In the genomic region with DNA sequence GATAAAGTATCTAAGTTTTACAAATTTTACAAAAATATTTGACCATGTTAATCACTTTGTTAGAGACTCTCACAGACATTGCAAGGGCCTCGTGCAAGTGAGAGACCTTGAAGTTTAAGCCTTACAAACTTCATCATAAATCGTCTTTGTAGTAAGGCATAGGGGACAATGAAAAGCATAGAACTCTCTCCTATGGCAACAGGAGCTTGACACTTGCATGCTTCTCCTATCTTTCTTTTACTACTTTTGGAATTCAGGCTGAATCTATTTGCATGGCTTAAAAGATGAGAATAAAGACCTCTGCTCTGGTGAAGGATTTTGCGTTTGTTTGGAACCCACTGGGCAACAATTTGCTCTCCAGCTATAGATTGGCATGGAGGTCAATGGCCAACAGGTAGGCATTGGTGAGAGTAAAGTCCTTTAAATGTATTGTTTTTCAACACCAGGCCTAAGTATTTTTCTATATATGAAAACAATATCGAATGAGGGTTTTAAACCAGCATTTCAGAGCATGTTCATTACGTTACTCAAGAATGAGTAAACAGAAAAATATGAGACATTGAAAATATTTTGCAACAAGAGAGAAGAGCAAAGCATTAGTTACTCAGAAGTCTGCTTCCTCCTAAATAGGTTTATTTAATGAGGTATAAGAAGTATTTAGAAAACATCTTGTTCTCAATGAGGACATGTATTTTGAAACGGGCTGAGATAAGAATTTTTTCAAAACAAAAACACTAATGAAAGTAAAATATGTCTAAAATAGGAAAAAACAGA, we compare ENCODE assay signal across 15 cellular contexts.
DNase-seq lines count a peak whose midpoint lies in the region; ATAC-seq and TF ChIP-seq lines count a peak whose summit lies in the region.
"Had no signal": no experiment of that assay in that cellular context is flagged by ENCODE, and none has a peak within 500 bp of the region (broad histone marks: within the 10 kb centered on the region; RNA-seq: fewer than 3 reads in every experiment).

No MANE protein-coding gene starts in this region.

- H3K27ac Mint-ChIP-seq in MCF 10A (ENCODE audit: low read depth, unreplicated experiment) (peak overlapping the region; percentile 98), endothelial cell (ENCODE audit: unreplicated experiment) (no peak overlapping the region)
- H3K27ac Mint-ChIP-seq in stimulated activated naive B cell treated with anti-CD40 and anti-IgM and Interleukin-4, amounts not matched to agents 10 μg/mL and 1 μg/mL and 100 μg/mL, for 72 hours, result no peak overlapping the region

- H3K4me3 Mint-ChIP-seq in MCF 10A (ENCODE audit: unreplicated experiment) (peak overlapping the region; percentile 5), endothelial cell (ENCODE audit: unreplicated experiment) (no peak overlapping the region)
- no peak overlapping the region for H3K4me3 Mint-ChIP-seq in stimulated activated naive B cell treated with anti-CD40 and anti-IgM and Interleukin-4, amounts not matched to agents 10 μg/mL and 1 μg/mL and 100 μg/mL, for 72 hours

- in situ Hi-C loops in mammary epithelial cell (cut with MboI; ENCODE audit: low sequenced_read_pairs in 2 of 2), result no loop called here

- H3K4me3 ChIP-seq in breast epithelium (no peak overlapping the region), mammary epithelial cell (replicated peaks in 1 of 3; ENCODE audit: insufficient read depth in 1 of 3, low read depth in 2 of 3, low read length in 3 of 3) (no peak overlapping the region), hepatocyte (no peak overlapping the region)
- H3K4me3 ChIP-seq: psoas muscle, SK-N-MC had no signal

- POLR2A ChIA-PET in MCF 10A (lab: Yijun Ruan, JAX), result interaction anchor here (0.9 to 3.9 kb wide), 8 partner anchors 13 to 192 kb away, joined by 3 to 28 read pairs (median 4); a partner anchor contains a TSS

- H3K27me3 ChIP-seq in breast epithelium, result no peaks in the 10 kb centered on the region
- no peaks in the 10 kb centered on the region for H3K27me3 ChIP-seq in mammary epithelial cell (ENCODE audit: insufficient read depth, low read length)
- no peaks in the 10 kb centered on the region for H3K27me3 ChIP-seq in hepatocyte

- dilution Hi-C loops in mammary epithelial cell (cut with HindIII; ENCODE audit: low sequenced_read_pairs), result no loop called here

- H3K27me3 Mint-ChIP-seq in MCF 10A (ENCODE audit: insufficient read depth, unreplicated experiment) (no peaks in the 10 kb centered on the region), endothelial cell (ENCODE audit: unreplicated experiment) (no peaks in the 10 kb centered on the region)
- peaks cover 0 to 4% of the 10 kb centered on the region in 2 donors for H3K27me3 Mint-ChIP-seq in stimulated activated naive B cell treated with anti-CD40 and anti-IgM and Interleukin-4, amounts not matched to agents 10 μg/mL and 1 μg/mL and 100 μg/mL, for 72 hours

- ATAC-seq in stimulated activated naive B cell treated with anti-CD40 and anti-IgM and Interleukin-4, amounts not matched to agents 10 μg/mL and 1 μg/mL and 100 μg/mL, for 72 hours (replicated peaks), result no peak
- ATAC-seq: HepG2, psoas muscle had no signal

- H3K36me3 ChIP-seq in breast epithelium, result no peaks in the 10 kb centered on the region
- no peaks in the 10 kb centered on the region for H3K36me3 ChIP-seq in mammary epithelial cell (ENCODE audit: insufficient read depth, low read length)
- H3K36me3 ChIP-seq in hepatocyte (replicated peaks; ENCODE audit: insufficient read depth, low read depth), result no peaks in the 10 kb centered on the region

- no peak overlapping the region for H3K9ac ChIP-seq in mammary epithelial cell (ENCODE audit: insufficient read depth, low read length)

- H3K36me3 Mint-ChIP-seq in MCF 10A (ENCODE audit: insufficient read depth, unreplicated experiment) (no peaks in the 10 kb centered on the region), endothelial cell (ENCODE audit: low read depth, unreplicated experiment) (no peaks in the 10 kb centered on the region)
- H3K36me3 Mint-ChIP-seq in stimulated activated naive B cell treated with anti-CD40 and anti-IgM and Interleukin-4, amounts not matched to agents 10 μg/mL and 1 μg/mL and 100 μg/mL, for 72 hours, result no peaks in the 10 kb centered on the region

- intact Hi-C loops in MCF 10A (cut with micrococcal nuclease), result loop anchor here (1.0 to 5.0 kb wide), 4 partner anchors 41 to 407 kb away; no protein-coding TSS in a partner anchor
- intact Hi-C loops in breast epithelium (cut with DNase I; ENCODE audit: low total_unique reads), result no loop called here
- intact Hi-C loops in mammary epithelial cell (cut with micrococcal nuclease), result loop anchor here (2.0 to 10.0 kb wide), 3 partner anchors 41 to 137 kb away; no protein-coding TSS in a partner anchor

- TF ChIP-seq CTCF in MCF 10A (IDR thresholded peaks at IDR 0.05; ENCODE audit: unreplicated experiment) (no peak), breast epithelium (IDR thresholded peaks at IDR 0.05) (no peak), mammary epithelial cell (conservative IDR thresholded peaks at IDR 0.05 in 1 of 2, IDR thresholded peaks at IDR 0.05 in 1 of 2; ENCODE audit: extremely low read depth in 1 of 2, insufficient read depth in 1 of 2, low read depth in 1 of 2, low read length in 2 of 2) (no peak), hepatocyte (IDR thresholded peaks at IDR 0.05; ENCODE audit: poor library complexity) (no peak), endothelial cell (IDR thresholded peaks at IDR 0.05; ENCODE audit: unreplicated experiment) (no peak)

- no peak for TF ChIP-seq POLR2A in breast epithelium (IDR thresholded peaks at IDR 0.05)

- peak overlapping the region; percentile 44 for H3K4me2 ChIP-seq in mammary epithelial cell (ENCODE audit: insufficient read depth, low read depth, low read length)
- no peak overlapping the region for H3K4me2 ChIP-seq in hepatocyte

- H3K79me2 ChIP-seq in mammary epithelial cell (ENCODE audit: insufficient read depth, low read length) (no peaks in the 10 kb centered on the region), hepatocyte (no peaks in the 10 kb centered on the region)

- H2AFZ ChIP-seq in mammary epithelial cell (ENCODE audit: low read depth, low read length) (no peak overlapping the region), hepatocyte (no peak overlapping the region)

- H3K27ac ChIP-seq in breast epithelium (no peak overlapping the region), mammary epithelial cell (ENCODE audit: insufficient read depth, low read depth, low read length) (peak overlapping the region; percentile 62), hepatocyte (peak overlapping the region; percentile 80), caudate nucleus (ENCODE audit: low read depth, low read length) (no peak overlapping the region)
- H3K27ac ChIP-seq: 22Rv1, psoas muscle, SK-N-MC had no signal

- no peaks in the 10 kb centered on the region for H3K9me3 ChIP-seq in breast epithelium
- no peaks in the 10 kb centered on the region for H3K9me3 ChIP-seq in mammary epithelial cell (replicated peaks; ENCODE audit: insufficient read depth, low read length)
- no peaks in the 10 kb centered on the region for H3K9me3 ChIP-seq in hepatocyte (ENCODE audit: low read depth)
- H3K9me3 ChIP-seq: psoas muscle had no signal

- WGBS in mammary epithelial cell (ENCODE audit: low coverage, missing lambda C conversion rate), result 52% methylated on average over 6 of the region's 6 CpGs
- 78% methylated on average over 6 of the region's 6 CpGs for WGBS in hepatocyte (ENCODE audit: low lambda C conversion rate, missing lambda C conversion rate)

- CTCF ChIA-PET in MCF 10A (lab: Yijun Ruan, JAX) (interaction anchor here (0.6 to 1.4 kb wide), 7 partner anchors 8 to 1543 kb away, joined by 3 to 5 read pairs (median 3); no protein-coding TSS in a partner anchor), mammary epithelial cell (lab: Charles Lee; ENCODE audit: low non-redundant PET) (no interaction called here)

- BruUV-seq in MCF 10A (replicated peaks; lab: Mats Ljungman, UMichigan) (no TSS peak), mammary epithelial cell (replicated peaks; lab: Mats Ljungman, UMichigan) (no TSS peak)

- H3K9me2 ChIP-seq in hepatocyte (replicated peaks; ENCODE audit: insufficient read depth), result no peaks in the 10 kb centered on the region

- H3K9me3 Mint-ChIP-seq in MCF 10A (ENCODE audit: unreplicated experiment) (peaks cover 8% of the 10 kb centered on the region), endothelial cell (ENCODE audit: unreplicated experiment) (no peaks in the 10 kb centered on the region)
- H3K9me3 Mint-ChIP-seq in stimulated activated naive B cell treated with anti-CD40 and anti-IgM and Interleukin-4, amounts not matched to agents 10 μg/mL and 1 μg/mL and 100 μg/mL, for 72 hours, result no peaks in the 10 kb centered on the region

- H3K4me1 ChIP-seq in breast epithelium (no peaks in the 10 kb centered on the region), mammary epithelial cell (ENCODE audit: insufficient read depth, low read length) (peaks cover 18% of the 10 kb centered on the region), hepatocyte (ENCODE audit: insufficient read depth) (peaks cover 10% of the 10 kb centered on the region)
- H3K4me1 ChIP-seq: psoas muscle had no signal

- DNase-seq in MCF 10A (ENCODE audit: unreplicated experiment) (peak; percentile 74), breast epithelium (ENCODE audit: low spot score in 2 of 2) (no peak), mammary epithelial cell (peak; percentile 62), hepatocyte (ENCODE audit: low spot score) (no peak), caudate nucleus (lab: John Stamatoyannopoulos, UW) (no peak), amygdala (lab: John Stamatoyannopoulos, UW) (no peak), endothelial cell (ENCODE audit: low spot score) (no peak)
- no peak for DNase-seq in stimulated activated naive B cell treated with anti-CD40 and anti-IgM and Interleukin-4, amounts not matched to agents 10 μg/mL and 1 μg/mL and 100 μg/mL, for 72 hours
- DNase-seq: activated effector memory CD4-positive, alpha-beta T cell treated with Interleukin-2 at 50 U/mL for 16 hours; head of caudate nucleus; psoas muscle; stimulated activated CD4-positive, alpha-beta T cell treated with anti-CD3 and anti-CD28 coated beads, Interleukin-2, amount 100 ng/mL, for 24 hours had no signal

- H4K20me1 ChIP-seq in mammary epithelial cell (ENCODE audit: insufficient read depth, low read length) (no peaks in the 10 kb centered on the region), hepatocyte (ENCODE audit: insufficient read depth, poor library complexity, severe bottlenecking) (no peaks in the 10 kb centered on the region)

- peaks cover 36% of the 10 kb centered on the region for H3K4me1 Mint-ChIP-seq in MCF 10A (ENCODE audit: insufficient read depth, unreplicated experiment)
- no peaks in the 10 kb centered on the region for H3K4me1 Mint-ChIP-seq in endothelial cell (ENCODE audit: unreplicated experiment)
- no peaks in the 10 kb centered on the region for H3K4me1 Mint-ChIP-seq in stimulated activated naive B cell treated with anti-CD40 and anti-IgM and Interleukin-4, amounts not matched to agents 10 μg/mL and 1 μg/mL and 100 μg/mL, for 72 hours

Comparison
In these comparisons a context has a peak if more than half of its experiments do, and no peak if none do; other contexts are left out.
1. DNase-seq: peak in MCF 10A (single experiment) and mammary epithelial cell (single experiment); none in breast epithelium (0 of 2), hepatocyte (single experiment), caudate nucleus (0 of 61), amygdala (0 of 56), endothelial cell (single experiment) and stimulated activated naive B cell treated with anti-CD40 and anti-IgM and Interleukin-4, amounts not matched to agents 10 μg/mL and 1 μg/mL and 100 μg/mL, for 72 hours (single experiment).
2. H3K27ac ChIP-seq: peak in mammary epithelial cell (single experiment) and hepatocyte (single experiment); none in breast epithelium (0 of 2) and caudate nucleus (single experiment).